In the genomic region with DNA sequence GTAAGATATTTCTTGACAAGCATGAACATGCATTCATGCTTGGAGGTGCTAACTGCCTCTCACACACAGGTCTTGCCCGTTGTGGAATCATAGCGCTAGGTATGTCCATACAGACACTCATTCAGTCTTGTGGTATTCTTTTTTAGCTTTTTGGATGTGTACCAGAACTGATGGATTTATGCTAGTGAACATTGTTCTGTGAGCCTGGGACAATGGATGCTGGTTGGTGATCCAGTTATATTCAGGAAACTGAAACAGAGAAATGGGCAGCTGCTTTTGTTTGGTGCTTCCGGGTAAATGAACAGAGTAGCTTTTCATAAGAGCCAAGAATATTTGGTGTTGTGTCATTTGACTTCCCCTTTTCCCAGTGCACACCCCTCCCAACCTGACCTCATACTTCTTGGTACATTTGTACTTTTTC, we compare ENCODE assay signal across 13 cellular contexts.
DNase-seq lines count a peak whose midpoint lies in the region; ATAC-seq and TF ChIP-seq lines count a peak whose summit lies in the region.
"Had no signal": no experiment of that assay in that cellular context is flagged by ENCODE, and none has a peak within 500 bp of the region (broad histone marks: within the 10 kb centered on the region; RNA-seq: fewer than 3 reads in every experiment).

No MANE protein-coding gene starts in this region.

- in situ Hi-C loops in HAP-1 (cut with MboI; ENCODE audit: low sequenced_read_pairs) = no loop called here

- H3K36me3 Mint-ChIP-seq in effector memory CD8-positive, alpha-beta T cell (ENCODE audit: insufficient read depth) = no peaks in the 10 kb centered on the region

- H3K4me2 ChIP-seq in MM.1S (ENCODE audit: low read depth, low read length) = no peak overlapping the region

- H3K36me3 ChIP-seq in A673 (ENCODE audit: insufficient read depth, low read length, poor library complexity, severe bottlenecking) = no peaks in the 10 kb centered on the region
- no peaks in the 10 kb centered on the region for H3K36me3 ChIP-seq in left lung
- H3K36me3 ChIP-seq in MM.1S (replicated peaks; ENCODE audit: insufficient read depth, low read length) = no peaks in the 10 kb centered on the region
- H3K36me3 ChIP-seq in HAP-1 (replicated peaks) = no peaks in the 10 kb centered on the region
- H3K36me3 ChIP-seq: adrenal gland had no signal

- no peak overlapping the region for H3K4me3 Mint-ChIP-seq in effector memory CD8-positive, alpha-beta T cell

- H3K4me1 Mint-ChIP-seq in effector memory CD8-positive, alpha-beta T cell (ENCODE audit: low read depth in 2 of 2) = peaks cover 5 to 20% of the 10 kb centered on the region in 2 donors

- no peaks in the 10 kb centered on the region for H3K4me1 ChIP-seq in A673 (ENCODE audit: insufficient read depth, low read length, poor library complexity, severe bottlenecking)
- peaks cover 0 to 12% of the 10 kb centered on the region in 2 donors for H3K4me1 ChIP-seq in left lung
- no peaks in the 10 kb centered on the region for H3K4me1 ChIP-seq in MM.1S (ENCODE audit: low read length)
- H3K4me1 ChIP-seq in HAP-1 = no peaks in the 10 kb centered on the region
- H3K4me1 ChIP-seq: adrenal gland had no signal

- ATAC-seq in left lung = peak; percentile 61
- no peak for ATAC-seq in effector memory CD8-positive, alpha-beta T cell (replicated peaks)

- no peaks in the 10 kb centered on the region for H3K9me2 ChIP-seq in MM.1S (replicated peaks; ENCODE audit: insufficient read depth, low read length)

- no peaks in the 10 kb centered on the region for H4K20me1 ChIP-seq in MM.1S (ENCODE audit: insufficient read depth, low read length)

- H3K4me3 ChIP-seq in A673 (ENCODE audit: low read depth, low read length, poor library complexity, severe bottlenecking) (no peak overlapping the region), NB4 (ENCODE audit: low read depth, low read length) (no peak overlapping the region), dorsolateral prefrontal cortex (peak overlapping the region in 24 of 59 donors; percentile 2 to 46 (median 20)), left lung (no peak overlapping the region), MM.1S (ENCODE audit: low read length) (no peak overlapping the region), HAP-1 (no peak overlapping the region)
- H3K4me3 ChIP-seq: adrenal gland had no signal

- intact Hi-C loops in A673 (cut with micrococcal nuclease; ENCODE audit: unreplicated experiment) (no loop called here), dorsolateral prefrontal cortex (cut with DNase I) (loop anchor here in 1 of 2 donors (10.0 kb wide), 1 partner anchor 195 kb away; no protein-coding TSS in a partner anchor), left lung (cut with DNase I) (no loop called here)

- CTCF ChIA-PET in A673 (lab: Charles Lee) = no interaction called here

- no peaks in the 10 kb centered on the region for H3F3A ChIP-seq in MM.1S (ENCODE audit: insufficient read depth, low read length)

- no peak overlapping the region for H3K27ac Mint-ChIP-seq in effector memory CD8-positive, alpha-beta T cell

- H3K27ac ChIP-seq in A673 (ENCODE audit: low read depth, low read length, poor library complexity, severe bottlenecking) (no peak overlapping the region), dorsolateral prefrontal cortex (peak overlapping the region in 55 of 59 donors; percentile 13 to 89 (median 70)), left lung (no peak overlapping the region), MM.1S (ENCODE audit: low read length) (no peak overlapping the region)

- TF ChIP-seq CTCF in A673 (conservative IDR thresholded peaks at IDR 0.05; ENCODE audit: low read depth, low read length) = no peak
- no peak for TF ChIP-seq CTCF in NB4 (IDR thresholded peaks at IDR 0.05; ENCODE audit: low read depth, low read length)
- peak in 1 of 56 donors; percentile 11 for TF ChIP-seq CTCF in dorsolateral prefrontal cortex (IDR thresholded peaks at IDR 0.05 in 54 of 56, conservative IDR thresholded peaks at IDR 0.05 in 2 of 56; ENCODE audit: low read depth in 1 of 56, partially characterized antibody in 56 of 56)
- no peak for TF ChIP-seq CTCF in left lung (IDR thresholded peaks at IDR 0.05)
- TF ChIP-seq CTCF in MM.1S (IDR thresholded peaks at IDR 0.05; ENCODE audit: low read length) = no peak

- DNase-seq in A673 (ENCODE audit: low spot score) = peak; percentile 65
- peak; percentile 47 for DNase-seq in NB4 (ENCODE audit: low read depth)
- peak in 1 of 10 donors; percentile 29 for DNase-seq in dorsolateral prefrontal cortex
- DNase-seq in left lung = no peak
- DNase-seq in MM.1S = no peak
- no peak for DNase-seq in HAP-1 (ENCODE audit: low spot score in 2 of 2)
- no peak for DNase-seq in effector memory CD8-positive, alpha-beta T cell
- DNase-seq in activated effector memory CD4-positive, alpha-beta T cell treated with Interleukin-2 at 50 U/mL for 16 hours = no peak
- DNase-seq: DMS79, NCI-H226, SHP77, trophoblast cell had no signal

- no peaks in the 10 kb centered on the region for H3K27me3 Mint-ChIP-seq in effector memory CD8-positive, alpha-beta T cell

- H3K27me3 ChIP-seq in A673 (replicated peaks; ENCODE audit: insufficient read depth, low read depth, low read length, poor library complexity) = no peaks in the 10 kb centered on the region
- H3K27me3 ChIP-seq in dorsolateral prefrontal cortex = no peaks in the 10 kb centered on the region
- H3K27me3 ChIP-seq in left lung = no peaks in the 10 kb centered on the region
- H3K27me3 ChIP-seq in MM.1S (replicated peaks; ENCODE audit: insufficient read depth, low read length) = no peaks in the 10 kb centered on the region
- H3K27me3 ChIP-seq in HAP-1 (ENCODE audit: low read depth) = peaks cover 10% of the 10 kb centered on the region
- H3K27me3 ChIP-seq: adrenal gland had no signal

- BruUV-seq in A673 (replicated peaks; lab: Mats Ljungman, UMichigan) = no TSS peak

- no peak for TF ChIP-seq POLR2A in NB4 (IDR thresholded peaks at IDR 0.05; ENCODE audit: extremely low read depth, insufficient read length)

- H3K79me2 ChIP-seq in MM.1S (ENCODE audit: low read length) = no peaks in the 10 kb centered on the region

- POLR2A ChIA-PET in A673 (lab: Charles Lee; ENCODE audit: low non-redundant PET) = no interaction called here

- no peaks in the 10 kb centered on the region for H3K9me3 ChIP-seq in A673 (ENCODE audit: low read depth, low read length, poor library complexity, severe bottlenecking)
- H3K9me3 ChIP-seq in left lung = no peaks in the 10 kb centered on the region
- no peaks in the 10 kb centered on the region for H3K9me3 ChIP-seq in MM.1S (replicated peaks; ENCODE audit: insufficient read depth, low read length)
- no peaks in the 10 kb centered on the region for H3K9me3 ChIP-seq in HAP-1
- H3K9me3 ChIP-seq: adrenal gland had no signal

- no peak overlapping the region for H3K9ac ChIP-seq in MM.1S (ENCODE audit: low read length)

- H3K9me3 Mint-ChIP-seq in effector memory CD8-positive, alpha-beta T cell = no peaks in the 10 kb centered on the region

- no peak overlapping the region for H2AFZ ChIP-seq in MM.1S (ENCODE audit: low read length)

Comparison
In these comparisons a context has a peak if more than half of its experiments do, and no peak if none do; other contexts are left out.
1. DNase-seq: peak in A673 (single experiment) and NB4 (single experiment); none in left lung (0 of 2), MM.1S (single experiment), HAP-1 (0 of 2), effector memory CD8-positive, alpha-beta T cell (0 of 3) and activated effector memory CD4-positive, alpha-beta T cell treated with Interleukin-2 at 50 U/mL for 16 hours (single experiment).
2. H3K27ac ChIP-seq: peak in dorsolateral prefrontal cortex (55 of 59); none in A673 (single experiment), left lung (0 of 2) and MM.1S (single experiment).